8 cellular contexts compared by ENCODE assay signal in the genomic region with DNA sequence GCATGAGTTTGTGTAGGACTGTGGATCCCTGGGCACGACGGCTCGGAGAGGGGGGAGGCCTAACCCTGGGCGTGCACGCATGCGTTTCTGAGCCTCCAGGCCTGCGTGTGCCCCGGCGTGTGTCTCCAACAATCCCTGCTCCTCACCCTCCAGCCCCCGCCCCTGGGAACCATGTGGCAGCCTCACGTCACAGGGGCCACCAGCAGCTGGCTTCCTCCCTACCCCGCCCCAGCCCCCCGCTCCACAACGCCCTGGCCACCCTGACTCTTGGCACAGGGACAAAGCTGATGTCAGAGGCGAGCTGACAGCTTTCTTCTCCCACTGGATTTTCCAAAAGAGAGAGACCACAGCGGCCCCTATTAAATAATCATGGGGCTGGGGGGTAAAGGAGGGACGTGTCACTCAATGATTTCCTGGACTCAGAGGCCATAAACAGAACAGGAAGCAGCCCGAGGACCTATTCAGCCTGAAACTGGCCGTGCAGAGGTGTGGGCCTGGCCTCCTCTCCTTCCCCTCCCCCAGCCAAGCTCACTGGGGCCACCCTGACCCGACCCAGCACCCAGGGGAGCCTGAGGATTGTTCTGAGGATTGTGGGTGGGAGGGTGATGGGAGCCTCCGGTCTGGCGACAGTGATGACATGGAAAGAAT.
DNase-seq lines count a peak whose midpoint lies in the region; TF ChIP-seq lines count a peak whose summit lies in the region.

No MANE protein-coding gene starts in this region.

- H3K4me1 ChIP-seq in mucosa of stomach (ENCODE audit: control insufficient read depth, insufficient read depth, low read length): peaks cover 44% of the 10 kb centered on the region

- H3K27me3 ChIP-seq in brain microvascular endothelial cell (replicated peaks) (no peaks in the 10 kb centered on the region), mucosa of stomach (ENCODE audit: control insufficient read depth, insufficient read depth, low read length) (peaks cover 6% of the 10 kb centered on the region)

- H3K4me3 ChIP-seq in brain microvascular endothelial cell (ENCODE audit: low read depth, low read length) (no peak overlapping the region), mucosa of stomach (ENCODE audit: low read length) (no peak overlapping the region)

- H3K9me3 ChIP-seq in mucosa of stomach (ENCODE audit: control insufficient read depth, low read length): no peaks in the 10 kb centered on the region

- in situ Hi-C loops in brain microvascular endothelial cell (cut with HindIII; ENCODE audit: low pct_ligation_motif_present, low sequenced_read_pairs): no loop called here

- H3K36me3 ChIP-seq in brain microvascular endothelial cell (replicated peaks) (no peaks in the 10 kb centered on the region), mucosa of stomach (ENCODE audit: control insufficient read depth, insufficient read depth, low read length) (no peaks in the 10 kb centered on the region)

- TF ChIP-seq CTCF in brain microvascular endothelial cell (IDR thresholded peaks at IDR 0.05; ENCODE audit: low read depth, low read length, missing control alignments): no peak

- peak overlapping the region; percentile 91 for H3K27ac ChIP-seq in brain microvascular endothelial cell

- peak overlapping the region; percentile 62 for H3K9ac ChIP-seq in mucosa of stomach (ENCODE audit: low read length)

- DNase-seq in AG08395 (ENCODE audit: low spot score) (peak; percentile 26), NCI-H1105 treated with DMSO at 0.1 percent for 48 hours (lab: John Stamatoyannopoulos, UW) (peak; percentile 43), brain microvascular endothelial cell (peak; percentile 87), kidney glomerular epithelial cell (lab: John Stamatoyannopoulos, UW) (no peak), DMS79 (lab: John Stamatoyannopoulos, UW) (no peak), NCI-H345 (lab: John Stamatoyannopoulos, UW) (no peak)
- DNase-seq in stimulated activated CD8-positive, alpha-beta memory T cell treated with anti-CD3 and anti-CD28 coated beads, Interleukin-4, amount 100 ng/mL, for 48 hours: no peak

Comparison
In these comparisons a context has a peak if more than half of its experiments do, and no peak if none do; other contexts are left out.
1. DNase-seq: peak in AG08395 (single experiment), NCI-H1105 treated with DMSO at 0.1 percent for 48 hours (single experiment) and brain microvascular endothelial cell (single experiment); none in stimulated activated CD8-positive, alpha-beta memory T cell treated with anti-CD3 and anti-CD28 coated beads, Interleukin-4, amount 100 ng/mL, for 48 hours (single experiment), kidney glomerular epithelial cell (single experiment), DMS79 (single experiment) and NCI-H345 (single experiment).